1 cellular context compared by ENCODE assay signal in the genomic region with DNA sequence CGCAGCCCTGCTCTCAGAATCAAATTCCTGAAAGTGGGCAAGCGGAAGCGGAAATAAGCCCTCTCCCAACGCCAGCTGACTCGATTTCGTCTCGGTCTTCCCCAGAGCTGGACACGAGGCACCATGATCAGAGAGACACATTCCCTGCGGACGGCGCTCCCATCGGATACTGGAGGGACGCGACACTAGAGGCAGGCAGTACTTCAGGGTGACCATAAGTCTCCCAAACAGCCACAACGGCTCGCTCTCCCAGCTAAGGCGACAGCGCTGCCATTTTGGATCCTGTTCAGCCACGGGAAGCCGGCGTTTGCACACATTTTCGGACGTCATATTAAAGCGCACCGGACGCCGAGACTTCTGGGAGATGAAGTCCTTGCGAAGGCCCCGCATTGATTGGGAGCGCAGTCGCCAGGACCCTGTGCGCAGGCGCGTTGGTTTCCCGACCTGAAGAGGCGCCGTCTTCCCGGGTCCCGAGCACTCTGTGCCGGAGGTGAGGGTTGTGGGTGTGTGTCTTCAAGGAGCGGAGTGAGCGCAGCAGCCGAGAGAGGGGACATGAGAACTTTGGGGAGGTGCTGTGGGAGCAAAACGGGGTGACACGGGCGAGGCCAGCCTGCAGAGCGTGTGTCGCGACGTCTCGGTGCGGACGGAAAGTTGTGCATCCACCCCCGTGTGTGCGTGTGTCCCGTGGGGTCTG.
TF ChIP-seq lines count a peak whose summit lies in the region.

A gene (plus strand): TSS at position 439 of the 694 bp plus-strand sequence. CDS start 10,418 bp downstream, outside the sequence.

TF ChIP-seq in HepG2, 621 proteins besides CTCF, POLR2A, EP300 and RAD21 (continued from another document and continues in another):
- TF ChIP-seq, protein P1, sequence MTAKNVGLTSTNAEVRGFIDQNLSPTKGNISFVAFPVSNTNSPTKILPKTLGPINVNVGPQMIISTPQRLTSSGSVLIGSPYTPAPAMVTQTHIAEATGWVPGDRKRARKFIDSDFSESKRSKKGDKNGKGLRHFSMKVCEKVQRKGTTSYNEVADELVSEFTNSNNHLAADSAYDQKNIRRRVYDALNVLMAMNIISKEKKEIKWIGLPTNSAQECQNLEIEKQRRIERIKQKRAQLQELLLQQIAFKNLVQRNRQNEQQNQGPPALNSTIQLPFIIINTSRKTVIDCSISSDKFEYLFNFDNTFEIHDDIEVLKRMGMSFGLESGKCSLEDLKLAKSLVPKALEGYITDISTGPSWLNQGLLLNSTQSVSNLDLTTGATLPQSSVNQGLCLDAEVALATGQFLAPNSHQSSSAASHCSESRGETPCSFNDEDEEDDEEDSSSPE (CRISPR knock-in tag; IDR thresholded peaks at IDR 0.05), result peak; percentile 66; the same call in 1 of the 2 replicates
- TF ChIP-seq ZSCAN29 (CRISPR knock-in tag; conservative IDR thresholded peaks at IDR 0.05) (no peak; the same call in none of the 2 replicates), NR1H2 (CRISPR knock-in tag; IDR thresholded peaks at IDR 0.05; ENCODE audit: borderline replicate concordance, low read depth) (no peak), ZSCAN31 (CRISPR knock-in tag; IDR thresholded peaks at IDR 0.05; ENCODE audit: low read depth) (peak; percentile 79), ZNF121 (CRISPR knock-in tag; IDR thresholded peaks at IDR 0.05) (peak; percentile 61; the same call in 1 of the 2 replicates), ZNF619 (CRISPR knock-in tag; IDR thresholded peaks at IDR 0.05) (peak; percentile 98), ZNF737 (CRISPR knock-in tag; IDR thresholded peaks at IDR 0.05; ENCODE audit: borderline replicate concordance) (peak; percentile 40; the same call in 1 of the 2 replicates), ZNF230 (CRISPR knock-in tag; IDR thresholded peaks at IDR 0.05) (no peak; the same call in none of the 2 replicates), SIN3A (IDR thresholded peaks at IDR 0.05; ENCODE audit: borderline replicate concordance, low read depth, low read length) (peak; percentile 53), MEIS2 (CRISPR knock-in tag; IDR thresholded peaks at IDR 0.05) (no peak; the same call in 1 of the 2 replicates), NCOR1 (IDR thresholded peaks at IDR 0.05; ENCODE audit: borderline replicate concordance, low read length) (no peak), TOPORS (CRISPR knock-in tag; IDR thresholded peaks at IDR 0.05) (peak; percentile 85)
- TF ChIP-seq, protein P2, sequence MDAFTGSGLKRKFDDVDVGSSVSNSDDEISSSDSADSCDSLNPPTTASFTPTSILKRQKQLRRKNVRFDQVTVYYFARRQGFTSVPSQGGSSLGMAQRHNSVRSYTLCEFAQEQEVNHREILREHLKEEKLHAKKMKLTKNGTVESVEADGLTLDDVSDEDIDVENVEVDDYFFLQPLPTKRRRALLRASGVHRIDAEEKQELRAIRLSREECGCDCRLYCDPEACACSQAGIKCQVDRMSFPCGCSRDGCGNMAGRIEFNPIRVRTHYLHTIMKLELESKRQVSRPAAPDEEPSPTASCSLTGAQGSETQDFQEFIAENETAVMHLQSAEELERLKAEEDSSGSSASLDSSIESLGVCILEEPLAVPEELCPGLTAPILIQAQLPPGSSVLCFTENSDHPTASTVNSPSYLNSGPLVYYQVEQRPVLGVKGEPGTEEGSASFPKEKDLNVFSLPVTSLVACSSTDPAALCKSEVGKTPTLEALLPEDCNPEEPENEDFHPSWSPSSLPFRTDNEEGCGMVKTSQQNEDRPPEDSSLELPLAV (CRISPR knock-in tag; conservative IDR thresholded peaks at IDR 0.05; ENCODE audit: low read depth), result no peak
- TF ChIP-seq, protein P3, sequence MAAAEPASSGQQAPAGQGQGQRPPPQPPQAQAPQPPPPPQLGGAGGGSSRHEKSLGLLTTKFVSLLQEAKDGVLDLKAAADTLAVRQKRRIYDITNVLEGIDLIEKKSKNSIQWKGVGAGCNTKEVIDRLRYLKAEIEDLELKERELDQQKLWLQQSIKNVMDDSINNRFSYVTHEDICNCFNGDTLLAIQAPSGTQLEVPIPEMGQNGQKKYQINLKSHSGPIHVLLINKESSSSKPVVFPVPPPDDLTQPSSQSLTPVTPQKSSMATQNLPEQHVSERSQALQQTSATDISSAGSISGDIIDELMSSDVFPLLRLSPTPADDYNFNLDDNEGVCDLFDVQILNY (CRISPR knock-in tag; conservative IDR thresholded peaks at IDR 0.05), result no peak; the same call in 1 of the 2 replicates
- TF ChIP-seq, protein P4, sequence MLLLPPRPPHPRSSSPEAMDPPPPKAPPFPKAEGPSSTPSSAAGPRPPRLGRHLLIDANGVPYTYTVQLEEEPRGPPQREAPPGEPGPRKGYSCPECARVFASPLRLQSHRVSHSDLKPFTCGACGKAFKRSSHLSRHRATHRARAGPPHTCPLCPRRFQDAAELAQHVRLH (CRISPR knock-in tag; IDR thresholded peaks at IDR 0.05; ENCODE audit: borderline replicate concordance, low read depth), result peak; percentile 87; the same call in 1 of the 2 replicates
- TF ChIP-seq, protein P5, sequence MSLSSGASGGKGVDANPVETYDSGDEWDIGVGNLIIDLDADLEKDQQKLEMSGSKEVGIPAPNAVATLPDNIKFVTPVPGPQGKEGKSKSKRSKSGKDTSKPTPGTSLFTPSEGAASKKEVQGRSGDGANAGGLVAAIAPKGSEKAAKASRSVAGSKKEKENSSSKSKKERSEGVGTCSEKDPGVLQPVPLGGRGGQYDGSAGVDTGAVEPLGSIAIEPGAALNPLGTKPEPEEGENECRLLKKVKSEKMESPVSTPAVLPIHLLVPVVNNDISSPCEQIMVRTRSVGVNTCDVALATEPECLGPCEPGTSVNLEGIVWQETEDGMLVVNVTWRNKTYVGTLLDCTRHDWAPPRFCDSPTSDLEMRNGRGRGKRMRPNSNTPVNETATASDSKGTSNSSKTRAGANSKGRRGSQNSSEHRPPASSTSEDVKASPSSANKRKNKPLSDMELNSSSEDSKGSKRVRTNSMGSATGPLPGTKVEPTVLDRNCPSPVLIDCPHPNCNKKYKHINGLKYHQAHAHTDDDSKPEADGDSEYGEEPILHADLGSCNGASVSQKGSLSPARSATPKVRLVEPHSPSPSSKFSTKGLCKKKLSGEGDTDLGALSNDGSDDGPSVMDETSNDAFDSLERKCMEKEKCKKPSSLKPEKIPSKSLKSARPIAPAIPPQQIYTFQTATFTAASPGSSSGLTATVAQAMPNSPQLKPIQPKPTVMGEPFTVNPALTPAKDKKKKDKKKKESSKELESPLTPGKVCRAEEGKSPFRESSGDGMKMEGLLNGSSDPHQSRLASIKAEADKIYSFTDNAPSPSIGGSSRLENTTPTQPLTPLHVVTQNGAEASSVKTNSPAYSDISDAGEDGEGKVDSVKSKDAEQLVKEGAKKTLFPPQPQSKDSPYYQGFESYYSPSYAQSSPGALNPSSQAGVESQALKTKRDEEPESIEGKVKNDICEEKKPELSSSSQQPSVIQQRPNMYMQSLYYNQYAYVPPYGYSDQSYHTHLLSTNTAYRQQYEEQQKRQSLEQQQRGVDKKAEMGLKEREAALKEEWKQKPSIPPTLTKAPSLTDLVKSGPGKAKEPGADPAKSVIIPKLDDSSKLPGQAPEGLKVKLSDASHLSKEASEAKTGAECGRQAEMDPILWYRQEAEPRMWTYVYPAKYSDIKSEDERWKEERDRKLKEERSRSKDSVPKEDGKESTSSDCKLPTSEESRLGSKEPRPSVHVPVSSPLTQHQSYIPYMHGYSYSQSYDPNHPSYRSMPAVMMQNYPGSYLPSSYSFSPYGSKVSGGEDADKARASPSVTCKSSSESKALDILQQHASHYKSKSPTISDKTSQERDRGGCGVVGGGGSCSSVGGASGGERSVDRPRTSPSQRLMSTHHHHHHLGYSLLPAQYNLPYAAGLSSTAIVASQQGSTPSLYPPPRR (CRISPR knock-in tag; IDR thresholded peaks at IDR 0.05; ENCODE audit: borderline replicate concordance), result peak; percentile 37; the same call in 1 of the 2 replicates
- TF ChIP-seq, protein P6, sequence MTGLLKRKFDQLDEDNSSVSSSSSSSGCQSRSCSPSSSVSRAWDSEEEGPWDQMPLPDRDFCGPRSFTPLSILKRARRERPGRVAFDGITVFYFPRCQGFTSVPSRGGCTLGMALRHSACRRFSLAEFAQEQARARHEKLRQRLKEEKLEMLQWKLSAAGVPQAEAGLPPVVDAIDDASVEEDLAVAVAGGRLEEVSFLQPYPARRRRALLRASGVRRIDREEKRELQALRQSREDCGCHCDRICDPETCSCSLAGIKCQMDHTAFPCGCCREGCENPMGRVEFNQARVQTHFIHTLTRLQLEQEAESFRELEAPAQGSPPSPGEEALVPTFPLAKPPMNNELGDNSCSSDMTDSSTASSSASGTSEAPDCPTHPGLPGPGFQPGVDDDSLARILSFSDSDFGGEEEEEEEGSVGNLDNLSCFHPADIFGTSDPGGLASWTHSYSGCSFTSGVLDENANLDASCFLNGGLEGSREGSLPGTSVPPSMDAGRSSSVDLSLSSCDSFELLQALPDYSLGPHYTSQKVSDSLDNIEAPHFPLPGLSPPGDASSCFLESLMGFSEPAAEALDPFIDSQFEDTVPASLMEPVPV (CRISPR knock-in tag; IDR thresholded peaks at IDR 0.05), result peak; percentile 78; the same call in 1 of the 2 replicates
- TF ChIP-seq, protein P7, sequence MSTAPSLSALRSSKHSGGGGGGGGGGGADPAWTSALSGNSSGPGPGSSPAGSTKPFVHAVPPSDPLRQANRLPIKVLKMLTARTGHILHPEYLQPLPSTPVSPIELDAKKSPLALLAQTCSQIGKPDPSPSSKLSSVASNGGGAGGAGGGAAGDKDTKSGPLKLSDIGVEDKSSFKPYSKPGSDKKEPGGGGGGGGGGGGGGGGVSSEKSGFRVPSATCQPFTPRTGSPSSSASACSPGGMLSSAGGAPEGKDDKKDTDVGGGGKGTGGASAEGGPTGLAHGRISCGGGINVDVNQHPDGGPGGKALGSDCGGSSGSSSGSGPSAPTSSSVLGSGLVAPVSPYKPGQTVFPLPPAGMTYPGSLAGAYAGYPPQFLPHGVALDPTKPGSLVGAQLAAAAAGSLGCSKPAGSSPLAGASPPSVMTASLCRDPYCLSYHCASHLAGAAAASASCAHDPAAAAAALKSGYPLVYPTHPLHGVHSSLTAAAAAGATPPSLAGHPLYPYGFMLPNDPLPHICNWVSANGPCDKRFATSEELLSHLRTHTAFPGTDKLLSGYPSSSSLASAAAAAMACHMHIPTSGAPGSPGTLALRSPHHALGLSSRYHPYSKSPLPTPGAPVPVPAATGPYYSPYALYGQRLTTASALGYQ (CRISPR knock-in tag; IDR thresholded peaks at IDR 0.05), result peak; percentile 46; the same call in 1 of the 2 replicates
- TF ChIP-seq, protein P8, sequence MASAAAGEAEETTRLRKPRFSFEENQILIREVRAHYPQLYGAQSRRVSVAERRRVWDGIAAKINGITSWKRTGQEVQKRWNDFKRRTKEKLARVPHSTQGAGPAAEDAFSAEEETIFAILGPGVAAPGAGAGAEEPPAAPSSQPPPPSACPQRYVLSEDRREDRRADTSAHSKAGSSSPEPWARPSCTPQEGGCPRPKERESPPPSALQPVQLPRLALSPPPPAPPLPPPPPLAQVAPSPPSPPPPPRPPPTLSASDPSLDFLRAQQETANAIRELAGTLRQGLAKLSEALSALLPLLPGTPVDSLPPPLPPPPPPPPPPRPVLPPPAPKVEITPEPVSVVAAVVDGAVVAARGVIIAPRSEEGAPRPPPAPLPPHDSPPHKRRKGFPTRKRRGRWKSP (CRISPR knock-in tag; IDR thresholded peaks at IDR 0.05), result peak; percentile 84; the same call in 1 of the 2 replicates
- TF ChIP-seq, protein P9, sequence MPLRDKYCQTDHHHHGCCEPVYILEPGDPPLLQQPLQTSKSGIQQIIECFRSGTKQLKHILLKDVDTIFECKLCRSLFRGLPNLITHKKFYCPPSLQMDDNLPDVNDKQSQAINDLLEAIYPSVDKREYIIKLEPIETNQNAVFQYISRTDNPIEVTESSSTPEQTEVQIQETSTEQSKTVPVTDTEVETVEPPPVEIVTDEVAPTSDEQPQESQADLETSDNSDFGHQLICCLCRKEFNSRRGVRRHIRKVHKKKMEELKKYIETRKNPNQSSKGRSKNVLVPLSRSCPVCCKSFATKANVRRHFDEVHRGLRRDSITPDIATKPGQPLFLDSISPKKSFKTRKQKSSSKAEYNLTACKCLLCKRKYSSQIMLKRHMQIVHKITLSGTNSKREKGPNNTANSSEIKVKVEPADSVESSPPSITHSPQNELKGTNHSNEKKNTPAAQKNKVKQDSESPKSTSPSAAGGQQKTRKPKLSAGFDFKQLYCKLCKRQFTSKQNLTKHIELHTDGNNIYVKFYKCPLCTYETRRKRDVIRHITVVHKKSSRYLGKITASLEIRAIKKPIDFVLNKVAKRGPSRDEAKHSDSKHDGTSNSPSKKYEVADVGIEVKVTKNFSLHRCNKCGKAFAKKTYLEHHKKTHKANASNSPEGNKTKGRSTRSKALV (CRISPR knock-in tag; IDR thresholded peaks at IDR 0.05), result no peak
- TF ChIP-seq, protein P10, sequence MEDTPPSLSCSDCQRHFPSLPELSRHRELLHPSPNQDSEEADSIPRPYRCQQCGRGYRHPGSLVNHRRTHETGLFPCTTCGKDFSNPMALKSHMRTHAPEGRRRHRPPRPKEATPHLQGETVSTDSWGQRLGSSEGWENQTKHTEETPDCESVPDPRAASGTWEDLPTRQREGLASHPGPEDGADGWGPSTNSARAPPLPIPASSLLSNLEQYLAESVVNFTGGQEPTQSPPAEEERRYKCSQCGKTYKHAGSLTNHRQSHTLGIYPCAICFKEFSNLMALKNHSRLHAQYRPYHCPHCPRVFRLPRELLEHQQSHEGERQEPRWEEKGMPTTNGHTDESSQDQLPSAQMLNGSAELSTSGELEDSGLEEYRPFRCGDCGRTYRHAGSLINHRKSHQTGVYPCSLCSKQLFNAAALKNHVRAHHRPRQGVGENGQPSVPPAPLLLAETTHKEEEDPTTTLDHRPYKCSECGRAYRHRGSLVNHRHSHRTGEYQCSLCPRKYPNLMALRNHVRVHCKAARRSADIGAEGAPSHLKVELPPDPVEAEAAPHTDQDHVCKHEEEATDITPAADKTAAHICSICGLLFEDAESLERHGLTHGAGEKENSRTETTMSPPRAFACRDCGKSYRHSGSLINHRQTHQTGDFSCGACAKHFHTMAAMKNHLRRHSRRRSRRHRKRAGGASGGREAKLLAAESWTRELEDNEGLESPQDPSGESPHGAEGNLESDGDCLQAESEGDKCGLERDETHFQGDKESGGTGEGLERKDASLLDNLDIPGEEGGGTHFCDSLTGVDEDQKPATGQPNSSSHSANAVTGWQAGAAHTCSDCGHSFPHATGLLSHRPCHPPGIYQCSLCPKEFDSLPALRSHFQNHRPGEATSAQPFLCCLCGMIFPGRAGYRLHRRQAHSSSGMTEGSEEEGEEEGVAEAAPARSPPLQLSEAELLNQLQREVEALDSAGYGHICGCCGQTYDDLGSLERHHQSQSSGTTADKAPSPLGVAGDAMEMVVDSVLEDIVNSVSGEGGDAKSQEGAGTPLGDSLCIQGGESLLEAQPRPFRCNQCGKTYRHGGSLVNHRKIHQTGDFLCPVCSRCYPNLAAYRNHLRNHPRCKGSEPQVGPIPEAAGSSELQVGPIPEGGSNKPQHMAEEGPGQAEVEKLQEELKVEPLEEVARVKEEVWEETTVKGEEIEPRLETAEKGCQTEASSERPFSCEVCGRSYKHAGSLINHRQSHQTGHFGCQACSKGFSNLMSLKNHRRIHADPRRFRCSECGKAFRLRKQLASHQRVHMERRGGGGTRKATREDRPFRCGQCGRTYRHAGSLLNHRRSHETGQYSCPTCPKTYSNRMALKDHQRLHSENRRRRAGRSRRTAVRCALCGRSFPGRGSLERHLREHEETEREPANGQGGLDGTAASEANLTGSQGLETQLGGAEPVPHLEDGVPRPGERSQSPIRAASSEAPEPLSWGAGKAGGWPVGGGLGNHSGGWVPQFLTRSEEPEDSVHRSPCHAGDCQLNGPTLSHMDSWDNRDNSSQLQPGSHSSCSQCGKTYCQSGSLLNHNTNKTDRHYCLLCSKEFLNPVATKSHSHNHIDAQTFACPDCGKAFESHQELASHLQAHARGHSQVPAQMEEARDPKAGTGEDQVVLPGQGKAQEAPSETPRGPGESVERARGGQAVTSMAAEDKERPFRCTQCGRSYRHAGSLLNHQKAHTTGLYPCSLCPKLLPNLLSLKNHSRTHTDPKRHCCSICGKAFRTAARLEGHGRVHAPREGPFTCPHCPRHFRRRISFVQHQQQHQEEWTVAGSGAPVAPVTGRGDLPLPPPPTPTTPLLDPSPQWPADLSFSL (CRISPR knock-in tag; IDR thresholded peaks at IDR 0.05), result peak; percentile 82
